In the genomic region with DNA sequence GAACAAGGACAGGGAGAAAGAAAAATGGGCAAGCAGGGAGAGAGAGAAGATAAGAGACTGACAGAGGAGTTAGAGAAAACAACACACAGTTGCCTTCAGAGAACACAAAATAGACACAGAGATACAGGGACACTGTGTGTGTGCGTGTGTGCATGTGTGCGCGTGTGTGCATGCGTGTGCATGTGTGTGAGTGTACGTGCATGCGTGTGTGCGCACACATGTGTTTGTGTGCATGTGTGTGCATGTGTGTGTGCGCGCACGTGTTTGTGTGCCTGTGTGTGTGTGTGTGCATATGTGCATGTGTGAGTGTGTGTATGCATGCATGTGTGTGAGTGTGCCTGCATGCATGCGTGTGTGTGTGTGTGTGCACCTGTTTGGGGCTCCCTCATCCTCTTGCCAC, we compare ENCODE assay signal across 22 cellular contexts. TPM values are rescaled to one million over a fixed set of nuclear protein-coding genes. Genes with fewer than 3 reads are reported as not detected.
DNase-seq lines count a peak whose midpoint lies in the region; FAIRE-seq and TF ChIP-seq lines count a peak whose summit lies in the region.
"Had no signal": no experiment of that assay in that cellular context is flagged by ENCODE, and none has a peak within 500 bp of the region (broad histone marks: within the 10 kb centered on the region; RNA-seq: fewer than 3 reads in every experiment).

No MANE protein-coding gene starts in this region.

- POLR2A ChIA-PET in activated CD4-positive, alpha-beta T cell treated with anti-CD3 and anti-CD28 coated beads, Interleukin-2, amount 10 ng/mL, durations not matched to agents 7 days and 5 days (lab: Charles Lee), result no interaction called here
- POLR2A ChIA-PET in RWPE1 (lab: Yijun Ruan, JAX; ENCODE audit: low non-redundant PET), result no interaction called here

- no peaks in the 10 kb centered on the region for H3K9me3 Mint-ChIP-seq in activated CD4-positive, alpha-beta T cell treated with anti-CD3 and anti-CD28 coated beads, Interleukin-2, amount 10 ng/mL, durations not matched to agents 7 days and 5 days
- H3K9me3 Mint-ChIP-seq in activated CD4-positive, alpha-beta T cell treated with anti-CD3 and anti-CD28 coated beads, Interleukin-2, amount 10 ng/mL, durations not matched to agents 24 days and 14 days, result no peaks in the 10 kb centered on the region
- no peaks in the 10 kb centered on the region for H3K9me3 Mint-ChIP-seq in dendritic cell treated with granulocyte-macrophage colony-stimulating factor and Interleukin-4, amounts not matched to agents 40 ng/mL and 50 ng/mL, for 4 days
- H3K9me3 Mint-ChIP-seq: activated naive CD4-positive, alpha-beta T cell treated with anti-CD3 and anti-CD28 coated beads, Interleukin-2, amount 10 ng/mL, durations not matched to agents 7 days and 5 days; naive B cell had no signal

- no peak overlapping the region for H3K4me3 Mint-ChIP-seq in activated CD4-positive, alpha-beta T cell treated with anti-CD3 and anti-CD28 coated beads, Interleukin-2, amount 10 ng/mL, durations not matched to agents 7 days and 5 days
- H3K4me3 Mint-ChIP-seq in activated CD4-positive, alpha-beta T cell treated with anti-CD3 and anti-CD28 coated beads, Interleukin-2, amount 10 ng/mL, durations not matched to agents 24 days and 14 days, result no peak overlapping the region
- no peak overlapping the region for H3K4me3 Mint-ChIP-seq in dendritic cell treated with granulocyte-macrophage colony-stimulating factor and Interleukin-4, amounts not matched to agents 40 ng/mL and 50 ng/mL, for 4 days
- H3K4me3 Mint-ChIP-seq: activated naive CD4-positive, alpha-beta T cell treated with anti-CD3 and anti-CD28 coated beads, Interleukin-2, amount 10 ng/mL, durations not matched to agents 7 days and 5 days; naive B cell had no signal

- H3K27ac Mint-ChIP-seq in activated CD4-positive, alpha-beta T cell treated with anti-CD3 and anti-CD28 coated beads, Interleukin-2, amount 10 ng/mL, durations not matched to agents 7 days and 5 days, result peak overlapping the region; percentile 81
- no peak overlapping the region for H3K27ac Mint-ChIP-seq in activated CD4-positive, alpha-beta T cell treated with anti-CD3 and anti-CD28 coated beads, Interleukin-2, amount 10 ng/mL, durations not matched to agents 24 days and 14 days
- peak overlapping the region; percentile 80 for H3K27ac Mint-ChIP-seq in dendritic cell treated with granulocyte-macrophage colony-stimulating factor and Interleukin-4, amounts not matched to agents 40 ng/mL and 50 ng/mL, for 4 days

- no peaks in the 10 kb centered on the region for H3K27me3 ChIP-seq in small intestine (ENCODE audit: control insufficient read depth in 2 of 2, insufficient read depth in 2 of 2, low read length in 2 of 2)
- H3K27me3 ChIP-seq: heart left ventricle had no signal

- no peaks in the 10 kb centered on the region for H3K9me3 ChIP-seq in small intestine (ENCODE audit: control insufficient read depth, low read depth)
- H3K9me3 ChIP-seq: heart left ventricle had no signal

- peaks cover under 1% of the 10 kb centered on the region for H3K27me3 Mint-ChIP-seq in activated CD4-positive, alpha-beta T cell treated with anti-CD3 and anti-CD28 coated beads, Interleukin-2, amount 10 ng/mL, durations not matched to agents 7 days and 5 days
- peaks cover 3% of the 10 kb centered on the region for H3K27me3 Mint-ChIP-seq in activated CD4-positive, alpha-beta T cell treated with anti-CD3 and anti-CD28 coated beads, Interleukin-2, amount 10 ng/mL, durations not matched to agents 24 days and 14 days
- H3K27me3 Mint-ChIP-seq in dendritic cell treated with granulocyte-macrophage colony-stimulating factor and Interleukin-4, amounts not matched to agents 40 ng/mL and 50 ng/mL, for 4 days, result no peaks in the 10 kb centered on the region

- no peak for DNase-seq in activated CD4-positive, alpha-beta T cell treated with anti-CD3 and anti-CD28 coated beads, Interleukin-2, amount 10 ng/mL, durations not matched to agents 7 days and 5 days
- DNase-seq in activated CD4-positive, alpha-beta T cell treated with anti-CD3 and anti-CD28 coated beads, Interleukin-2, amount 10 ng/mL, durations not matched to agents 24 days and 14 days, result no peak
- DNase-seq in RWPE1 (ENCODE audit: low spot score) (no peak), small intestine (no peak), anterior cingulate cortex (lab: John Stamatoyannopoulos, UW) (no peak), COR-L47 (lab: John Stamatoyannopoulos, UW) (no peak), GOT3 (lab: John Stamatoyannopoulos, UW) (no peak)
- DNase-seq: activated CD8-positive, alpha-beta memory T cell treated with anti-CD3 and anti-CD28 coated beads for 24 hours; activated naive CD4-positive, alpha-beta T cell treated with anti-CD3 and anti-CD28 coated beads, Interleukin-2, amount 10 ng/mL, durations not matched to agents 7 days and 5 days; cerebellar nuclear complex; GDM1; heart left ventricle; left cardiac atrium; naive B cell; NCI-H1048; stimulated activated CD4-positive, alpha-beta T cell treated with anti-CD3 and anti-CD28 coated beads, Interleukin-2, amount 100 ng/mL, for 24 hours; stimulated activated CD8-positive, alpha-beta memory T cell treated with anti-CD3 and anti-CD28 coated beads, Interleukin-4, amount 100 ng/mL, for 48 hours had no signal

- H3K36me3 ChIP-seq in small intestine (ENCODE audit: control insufficient read depth in 2 of 2, insufficient read depth in 2 of 2, low read length in 2 of 2), result no peaks in the 10 kb centered on the region
- H3K36me3 ChIP-seq: heart left ventricle had no signal

- H3K27ac ChIP-seq in RWPE1, result peak overlapping the region; percentile 63
- peak overlapping the region; percentile 88 to 95 for H3K27ac ChIP-seq in small intestine (ENCODE audit: low read depth in 1 of 2, low read length in 1 of 2)

- TF ChIP-seq CTCF in RWPE1 (conservative IDR thresholded peaks at IDR 0.05; ENCODE audit: low read depth), result no peak

- 76 to 86% (median 84%) methylated on average over 11 of the region's 11 CpGs for WGBS in small intestine, 3 donors

- CTCF ChIA-PET in activated CD4-positive, alpha-beta T cell treated with anti-CD3 and anti-CD28 coated beads, Interleukin-2, amount 10 ng/mL, durations not matched to agents 7 days and 5 days (lab: Charles Lee), result interaction anchor here (0.6 kb wide), 1 partner anchor 1218 kb away, joined by 4 read pairs; no protein-coding TSS in a partner anchor
- CTCF ChIA-PET in RWPE1 (lab: Yijun Ruan, JAX), result no interaction called here

- intact Hi-C loops in activated CD4-positive, alpha-beta T cell treated with anti-CD3 and anti-CD28 coated beads, Interleukin-2, amount 10 ng/mL, durations not matched to agents 24 days and 14 days (cut with micrococcal nuclease), result no loop called here
- intact Hi-C loops in dendritic cell treated with granulocyte-macrophage colony-stimulating factor and Interleukin-4, amounts not matched to agents 40 ng/mL and 50 ng/mL, for 4 days (cut with micrococcal nuclease), result no loop called here

- peaks cover 0 to 3% of the 10 kb centered on the region in 2 donors for H3K4me1 ChIP-seq in small intestine (ENCODE audit: control insufficient read depth in 2 of 2, insufficient read depth in 1 of 2, low read depth in 1 of 2, low read length in 1 of 2)

- H3K4me3 ChIP-seq in small intestine (ENCODE audit: low read depth in 1 of 2, low read length in 2 of 2), result no peak overlapping the region
- H3K4me3 ChIP-seq: heart left ventricle had no signal

- no peak for FAIRE-seq in small intestine (lab: Jason Lieb, UNC)
- FAIRE-seq: TTC549 had no signal

- no peaks in the 10 kb centered on the region for H3K36me3 Mint-ChIP-seq in activated CD4-positive, alpha-beta T cell treated with anti-CD3 and anti-CD28 coated beads, Interleukin-2, amount 10 ng/mL, durations not matched to agents 7 days and 5 days (ENCODE audit: low read depth)
- H3K36me3 Mint-ChIP-seq in activated CD4-positive, alpha-beta T cell treated with anti-CD3 and anti-CD28 coated beads, Interleukin-2, amount 10 ng/mL, durations not matched to agents 24 days and 14 days (ENCODE audit: low read depth), result no peaks in the 10 kb centered on the region
- no peaks in the 10 kb centered on the region for H3K36me3 Mint-ChIP-seq in dendritic cell treated with granulocyte-macrophage colony-stimulating factor and Interleukin-4, amounts not matched to agents 40 ng/mL and 50 ng/mL, for 4 days (ENCODE audit: low read depth)
- H3K36me3 Mint-ChIP-seq: activated naive CD4-positive, alpha-beta T cell treated with anti-CD3 and anti-CD28 coated beads, Interleukin-2, amount 10 ng/mL, durations not matched to agents 7 days and 5 days; naive B cell had no signal

- H3K4me1 Mint-ChIP-seq in activated CD4-positive, alpha-beta T cell treated with anti-CD3 and anti-CD28 coated beads, Interleukin-2, amount 10 ng/mL, durations not matched to agents 7 days and 5 days, result peaks cover 20% of the 10 kb centered on the region
- H3K4me1 Mint-ChIP-seq in activated CD4-positive, alpha-beta T cell treated with anti-CD3 and anti-CD28 coated beads, Interleukin-2, amount 10 ng/mL, durations not matched to agents 24 days and 14 days, result peaks cover 16% of the 10 kb centered on the region
- peaks cover 38% of the 10 kb centered on the region for H3K4me1 Mint-ChIP-seq in dendritic cell treated with granulocyte-macrophage colony-stimulating factor and Interleukin-4, amounts not matched to agents 40 ng/mL and 50 ng/mL, for 4 days (ENCODE audit: low read depth)

RNA-seq across cellular contexts. Expression of gene PLAUR, which starts 5.9 kb away (rescaled TPM):
- 10 to 100 TPM; 10.3 TPM for total RNA-seq in activated CD4-positive, alpha-beta T cell treated with anti-CD3 and anti-CD28 coated beads, Interleukin-2, amount 10 ng/mL, durations not matched to agents 7 days and 5 days
- total RNA-seq in activated CD4-positive, alpha-beta T cell treated with anti-CD3 and anti-CD28 coated beads, Interleukin-2, amount 10 ng/mL, durations not matched to agents 24 days and 14 days, result 13.8 and 14.9 TPM in 2 replicates
- 10 to 100 TPM in 2 of 3 donors, 1 to 10 TPM in 1; 4.9 to 17.6 (median 14.1) TPM for polyA plus RNA-seq in small intestine

RNA-seq across cellular contexts. Expression of gene CADM4, which starts 36.3 kb away (rescaled TPM):
- total RNA-seq in activated CD4-positive, alpha-beta T cell treated with anti-CD3 and anti-CD28 coated beads, Interleukin-2, amount 10 ng/mL, durations not matched to agents 7 days and 5 days, result under 1 TPM; 0.12 to 0.20 TPM
- total RNA-seq in activated CD4-positive, alpha-beta T cell treated with anti-CD3 and anti-CD28 coated beads, Interleukin-2, amount 10 ng/mL, durations not matched to agents 24 days and 14 days, result 0.28 and 0.44 TPM in 2 replicates
- polyA plus RNA-seq in small intestine, result 1 to 10 TPM in 2 of 3 donors, not detected in 1; 1.1 to 6.8 TPM

RNA-seq across cellular contexts. Expression of gene IRGC, which starts 40.0 kb away (rescaled TPM):
- total RNA-seq in activated CD4-positive, alpha-beta T cell treated with anti-CD3 and anti-CD28 coated beads, Interleukin-2, amount 10 ng/mL, durations not matched to agents 7 days and 5 days, result not detected
- not detected in 2 replicates for total RNA-seq in activated CD4-positive, alpha-beta T cell treated with anti-CD3 and anti-CD28 coated beads, Interleukin-2, amount 10 ng/mL, durations not matched to agents 24 days and 14 days
- polyA plus RNA-seq in small intestine, result not detected
- total RNA-seq: epithelial cell of proximal tubule, heart left ventricle, left cardiac atrium, renal cortical epithelial cell, urinary bladder had no signal
- polyA plus RNA-seq: heart left ventricle, urinary bladder had no signal

RNA-seq across cellular contexts. Expression of gene ZNF428, which starts 56.5 kb away (rescaled TPM):
- 10 to 100 TPM; 24.5 to 30.5 TPM for total RNA-seq in activated CD4-positive, alpha-beta T cell treated with anti-CD3 and anti-CD28 coated beads, Interleukin-2, amount 10 ng/mL, durations not matched to agents 7 days and 5 days
- 18.1 and 19.4 TPM in 2 replicates for total RNA-seq in activated CD4-positive, alpha-beta T cell treated with anti-CD3 and anti-CD28 coated beads, Interleukin-2, amount 10 ng/mL, durations not matched to agents 24 days and 14 days
- 10 to 100 TPM; 16.8 to 43.2 (median 20.3) TPM for polyA plus RNA-seq in small intestine
